ENCODE assay signal across 8 cellular contexts in the genomic region with DNA sequence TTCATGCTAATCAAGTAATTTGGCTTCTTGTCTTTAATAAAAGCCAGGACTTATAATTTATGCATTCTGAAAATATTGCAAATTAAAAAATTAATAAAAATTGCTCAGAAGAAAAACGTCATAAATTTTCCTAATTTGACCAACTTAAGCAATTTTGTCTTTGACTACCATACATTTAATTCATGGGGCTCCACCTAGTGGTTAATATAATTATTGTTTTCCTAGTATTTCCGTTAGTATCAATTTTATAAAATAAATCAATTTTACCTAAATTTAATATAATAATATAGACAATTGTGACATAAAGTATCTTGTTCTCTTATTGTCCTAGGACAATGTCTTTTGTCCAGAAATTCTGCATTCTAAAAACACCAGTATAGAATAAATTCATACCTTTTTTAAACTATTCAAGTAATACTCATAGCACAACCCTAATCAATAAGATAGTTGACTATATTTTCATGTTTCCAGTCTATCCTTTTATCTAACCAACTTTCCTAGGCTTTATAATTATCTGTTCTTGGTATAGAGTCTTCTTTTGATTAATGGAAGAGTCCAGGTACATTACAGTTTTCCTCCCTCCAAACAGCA.
DNase-seq lines count a peak whose midpoint lies in the region; ATAC-seq, FAIRE-seq and TF ChIP-seq lines count a peak whose summit lies in the region.

No MANE protein-coding gene starts in this region.

- no peak for TF ChIP-seq EP300 in sigmoid colon (IDR thresholded peaks at IDR 0.05)

- TF ChIP-seq POLR2A in sigmoid colon (IDR thresholded peaks at IDR 0.05) (no peak), GM12892 (IDR thresholded peaks at IDR 0.05; ENCODE audit: low read depth, low read length) (no peak)

- no peaks in the 10 kb centered on the region for H3K9me3 ChIP-seq in sigmoid colon

- H3K4me3 Mint-ChIP-seq in activated T-helper 17 cell treated with anti-CD3 and anti-CD28 coated beads, Interleukin-2, amount 50 U/mL, for 72 hours, result no peak overlapping the region

- WGBS in sigmoid colon, 2 donors, result 4 to 11% methylated on average over 2 of the region's 2 CpGs

- H3K27ac Mint-ChIP-seq in activated T-helper 17 cell treated with anti-CD3 and anti-CD28 coated beads, Interleukin-2, amount 50 U/mL, for 72 hours, result no peak overlapping the region

- no peaks in the 10 kb centered on the region for H3K36me3 Mint-ChIP-seq in activated T-helper 17 cell treated with anti-CD3 and anti-CD28 coated beads, Interleukin-2, amount 50 U/mL, for 72 hours (ENCODE audit: low read depth)

- no peaks in the 10 kb centered on the region for H3K4me1 ChIP-seq in sigmoid colon

- intact Hi-C loops in sigmoid colon (cut with DNase I), result loop anchor here (2.0 to 10.0 kb wide), 3 partner anchors 352 to 582 kb away; no protein-coding TSS in a partner anchor

- no peaks in the 10 kb centered on the region for H3K27me3 Mint-ChIP-seq in activated T-helper 17 cell treated with anti-CD3 and anti-CD28 coated beads, Interleukin-2, amount 50 U/mL, for 72 hours

- H3K27me3 ChIP-seq in sigmoid colon, result no peaks in the 10 kb centered on the region

- ATAC-seq in HG03521 (IDR thresholded peaks at IDR 0.05; ENCODE audit: unreplicated experiment), result no peak
- no peak for ATAC-seq in activated T-helper 17 cell treated with anti-CD3 and anti-CD28 coated beads, Interleukin-2, amount 50 U/mL, for 72 hours (replicated peaks)

- FAIRE-seq in GM12892 (lab: Jason Lieb, UNC), result no peak

- no peak overlapping the region for H3K4me3 ChIP-seq in coronary artery
- H3K4me3 ChIP-seq in sigmoid colon, result no peak overlapping the region

- H3K36me3 ChIP-seq in sigmoid colon, result no peaks in the 10 kb centered on the region

- peak; percentile 63 for DNase-seq in DMS79 treated with DMSO at 0.1 percent for 48 hours (lab: John Stamatoyannopoulos, UW)
- DNase-seq in DMS79 (lab: John Stamatoyannopoulos, UW), result no peak
- DNase-seq in NCI-H2171 treated with DMSO at 0.1 percent for 48 hours (lab: John Stamatoyannopoulos, UW), result peak; percentile 38
- no peak for DNase-seq in coronary artery (ENCODE audit: low spot score)
- no peak for DNase-seq in sigmoid colon
- DNase-seq in GM12892 (ENCODE audit: insufficient read length), result no peak

- H3K9me3 Mint-ChIP-seq in activated T-helper 17 cell treated with anti-CD3 and anti-CD28 coated beads, Interleukin-2, amount 50 U/mL, for 72 hours, result peaks cover 3% of the 10 kb centered on the region

- no peaks in the 10 kb centered on the region for H3K4me1 Mint-ChIP-seq in activated T-helper 17 cell treated with anti-CD3 and anti-CD28 coated beads, Interleukin-2, amount 50 U/mL, for 72 hours

- TF ChIP-seq CTCF in coronary artery (IDR thresholded peaks at IDR 0.05) (peak; percentile 49), sigmoid colon (IDR thresholded peaks at IDR 0.05) (peak in 3 of 4 experiments; percentile 22 to 62 (median 43))

- no peak overlapping the region for H3K27ac ChIP-seq in coronary artery
- H3K27ac ChIP-seq in sigmoid colon, result no peak overlapping the region

Comparison
In these comparisons a context has a peak if more than half of its experiments do, and no peak if none do; other contexts are left out.
1. DNase-seq: peak in DMS79 treated with DMSO at 0.1 percent for 48 hours (single experiment) and NCI-H2171 treated with DMSO at 0.1 percent for 48 hours (single experiment); none in DMS79 (single experiment), coronary artery (single experiment), sigmoid colon (single experiment) and GM12892 (single experiment).